12 cellular contexts compared by ENCODE assay signal in genomic region chr15:44720460-44721185, GRCh38. TPM values are rescaled to one million over a fixed set of nuclear protein-coding genes. Genes with fewer than 3 reads are reported as not detected.
DNase-seq lines count a peak whose midpoint lies in the region; ATAC-seq and TF ChIP-seq lines count a peak whose summit lies in the region.
"Had no signal": no experiment of that assay in that cellular context is flagged by ENCODE, and none has a peak within 500 bp of the region (broad histone marks: within the 10 kb centered on the region; RNA-seq: fewer than 3 reads in every experiment).

No MANE protein-coding gene starts in this region.

- CTCF ChIA-PET in activated naive CD4-positive, alpha-beta T cell treated with anti-CD3 and anti-CD28 coated beads for 36 hours (lab: Charles Lee), result interaction anchor here (0.6 to 14.8 kb wide), 5 partner anchors 8 to 160 kb away, joined by 3 to 200 read pairs (median 3); partner anchors contain the start of genes SPG11 and TRIM69

- H3K36me3 ChIP-seq in OCI-LY3 (replicated peaks; ENCODE audit: low read depth, low read length) (peaks cover 38% of the 10 kb centered on the region), psoas muscle (ENCODE audit: insufficient read depth in 1 of 2, low read depth in 1 of 2) (peaks cover 15 to 41% of the 10 kb centered on the region in 2 donors)

- H3K27ac Mint-ChIP-seq in activated naive CD4-positive, alpha-beta T cell treated with anti-CD3 and anti-CD28 coated beads for 36 hours, result peak overlapping the region; percentile 100
- H3K27ac Mint-ChIP-seq in activated naive CD8-positive, alpha-beta T cell treated with anti-CD3 and anti-CD28 coated beads, Interleukin-2, amount 50 U/mL, for 24 hours, result peak overlapping the region; percentile 100
- H3K27ac Mint-ChIP-seq in stimulated activated effector memory CD8-positive, alpha-beta T cell treated with anti-CD3 and anti-CD28 coated beads, Interleukin-12 subunit alpha, Interleukin-12 subunit beta, amount 100 ng/mL, for 72 hours, result peak overlapping the region; percentile 100

- TF ChIP-seq CTCF in OCI-LY3 (IDR thresholded peaks at IDR 0.05; ENCODE audit: low read depth, low read length) (no peak), GM20000 (IDR thresholded peaks at IDR 0.05; ENCODE audit: extremely low read depth, missing control alignments) (no peak), psoas muscle (IDR thresholded peaks at IDR 0.05) (no peak)

- H3K27me3 Mint-ChIP-seq in activated naive CD4-positive, alpha-beta T cell treated with anti-CD3 and anti-CD28 coated beads for 36 hours (ENCODE audit: low read depth), result no peaks in the 10 kb centered on the region
- H3K27me3 Mint-ChIP-seq in activated naive CD8-positive, alpha-beta T cell treated with anti-CD3 and anti-CD28 coated beads, Interleukin-2, amount 50 U/mL, for 24 hours, result no peaks in the 10 kb centered on the region

- H3K4me3 Mint-ChIP-seq in activated naive CD4-positive, alpha-beta T cell treated with anti-CD3 and anti-CD28 coated beads for 36 hours, result peak overlapping the region; percentile 45
- H3K4me3 Mint-ChIP-seq in activated naive CD8-positive, alpha-beta T cell treated with anti-CD3 and anti-CD28 coated beads, Interleukin-2, amount 50 U/mL, for 24 hours, result no peak overlapping the region
- peak overlapping the region; percentile 99 for H3K4me3 Mint-ChIP-seq in stimulated activated effector memory CD8-positive, alpha-beta T cell treated with anti-CD3 and anti-CD28 coated beads, Interleukin-12 subunit alpha, Interleukin-12 subunit beta, amount 100 ng/mL, for 72 hours

- H3K79me2 ChIP-seq in OCI-LY3 (ENCODE audit: low read length), result peaks cover 38% of the 10 kb centered on the region

- peak overlapping the region; percentile 27 for H3K4me2 ChIP-seq in OCI-LY3 (ENCODE audit: low read length)

- intact Hi-C loops in activated naive CD4-positive, alpha-beta T cell treated with anti-CD3 and anti-CD28 coated beads for 36 hours (cut with micrococcal nuclease), result no loop called here
- intact Hi-C loops in psoas muscle (cut with DNase I), result no loop called here

- H3K9me3 ChIP-seq in OCI-LY3 (ENCODE audit: insufficient read depth, low read length) (no peaks in the 10 kb centered on the region), psoas muscle (no peaks in the 10 kb centered on the region)

- no peak overlapping the region for H2AFZ ChIP-seq in OCI-LY3 (ENCODE audit: low read depth, low read length)

- H3K4me1 ChIP-seq in OCI-LY3 (ENCODE audit: low read length) (peaks cover 96% of the 10 kb centered on the region), psoas muscle (no peaks in the 10 kb centered on the region)

- peak overlapping the region; percentile 46; the same call in 1 of the 2 replicates for H3K9ac ChIP-seq in OCI-LY3 (ENCODE audit: low read length)

- H3K27ac ChIP-seq in OCI-LY3 (ENCODE audit: low read length), result peak overlapping the region; percentile 96
- H3K27ac ChIP-seq in psoas muscle, result no peak overlapping the region

- H3K9me3 Mint-ChIP-seq in activated naive CD4-positive, alpha-beta T cell treated with anti-CD3 and anti-CD28 coated beads for 36 hours, result no peaks in the 10 kb centered on the region
- no peaks in the 10 kb centered on the region for H3K9me3 Mint-ChIP-seq in activated naive CD8-positive, alpha-beta T cell treated with anti-CD3 and anti-CD28 coated beads, Interleukin-2, amount 50 U/mL, for 24 hours
- H3K9me3 Mint-ChIP-seq in stimulated activated effector memory CD8-positive, alpha-beta T cell treated with anti-CD3 and anti-CD28 coated beads, Interleukin-12 subunit alpha, Interleukin-12 subunit beta, amount 100 ng/mL, for 72 hours, result no peaks in the 10 kb centered on the region

- peak; percentile 63 for DNase-seq in activated naive CD4-positive, alpha-beta T cell treated with anti-CD3 and anti-CD28 coated beads for 36 hours
- no peak for DNase-seq in activated naive CD4-positive, alpha-beta T cell treated with anti-CD3 and anti-CD28 coated beads, Interleukin-2, amount 50 U/mL, for 16 hours
- no peak for DNase-seq in activated naive CD8-positive, alpha-beta T cell treated with anti-CD3 and anti-CD28 coated beads, Interleukin-2, amount 50 U/mL, for 24 hours
- DNase-seq in stimulated activated effector memory CD8-positive, alpha-beta T cell treated with anti-CD3 and anti-CD28 coated beads, Interleukin-12 subunit alpha, Interleukin-12 subunit beta, amount 100 ng/mL, for 72 hours (ENCODE audit: low spot score in 2 of 2), result no peak
- DNase-seq in GM20000 (ENCODE audit: low spot score), result no peak
- DNase-seq in psoas muscle, result no peak
- DNase-seq in DMS153 treated with DMSO at 0.1 percent for 48 hours (lab: John Stamatoyannopoulos, UW; ENCODE audit: unreplicated experiment), result no peak
- DNase-seq: hippocampal formation, NCI-H2107, posterior cingulate gyrus, T-helper 9 cell had no signal

- ATAC-seq in activated naive CD8-positive, alpha-beta T cell treated with anti-CD3 and anti-CD28 coated beads, Interleukin-2, amount 50 U/mL, for 24 hours, result peak; percentile 10
- ATAC-seq in stimulated activated effector memory CD8-positive, alpha-beta T cell treated with anti-CD3 and anti-CD28 coated beads, Interleukin-12 subunit alpha, Interleukin-12 subunit beta, amount 100 ng/mL, for 72 hours, result no peak
- no peak for ATAC-seq in psoas muscle

- H3K4me1 Mint-ChIP-seq in activated naive CD4-positive, alpha-beta T cell treated with anti-CD3 and anti-CD28 coated beads for 36 hours (ENCODE audit: low read depth), result peaks cover 88% of the 10 kb centered on the region
- H3K4me1 Mint-ChIP-seq in activated naive CD8-positive, alpha-beta T cell treated with anti-CD3 and anti-CD28 coated beads, Interleukin-2, amount 50 U/mL, for 24 hours, result peaks cover 93% of the 10 kb centered on the region
- peaks cover 90% of the 10 kb centered on the region for H3K4me1 Mint-ChIP-seq in stimulated activated effector memory CD8-positive, alpha-beta T cell treated with anti-CD3 and anti-CD28 coated beads, Interleukin-12 subunit alpha, Interleukin-12 subunit beta, amount 100 ng/mL, for 72 hours

- H4K20me1 ChIP-seq in OCI-LY3 (ENCODE audit: insufficient read depth, low read length), result peaks cover 30% of the 10 kb centered on the region

- peaks cover 41% of the 10 kb centered on the region for H3K36me3 Mint-ChIP-seq in activated naive CD4-positive, alpha-beta T cell treated with anti-CD3 and anti-CD28 coated beads for 36 hours (ENCODE audit: low read depth)
- H3K36me3 Mint-ChIP-seq in activated naive CD8-positive, alpha-beta T cell treated with anti-CD3 and anti-CD28 coated beads, Interleukin-2, amount 50 U/mL, for 24 hours (ENCODE audit: low read depth), result peaks cover 41% of the 10 kb centered on the region
- peaks cover 85% of the 10 kb centered on the region for H3K36me3 Mint-ChIP-seq in stimulated activated effector memory CD8-positive, alpha-beta T cell treated with anti-CD3 and anti-CD28 coated beads, Interleukin-12 subunit alpha, Interleukin-12 subunit beta, amount 100 ng/mL, for 72 hours

- H3K27me3 ChIP-seq in OCI-LY3 (ENCODE audit: low read depth, low read length), result no peaks in the 10 kb centered on the region
- no peaks in the 10 kb centered on the region for H3K27me3 ChIP-seq in psoas muscle (ENCODE audit: insufficient read depth in 3 of 3, low read length in 2 of 3)

- WGBS in psoas muscle, 3 donors, result 87 to 89% (median 87%) methylated on average over 4 of the region's 4 CpGs

- no peak overlapping the region for H3K4me3 ChIP-seq in OCI-LY3 (ENCODE audit: low read length)
- no peak overlapping the region for H3K4me3 ChIP-seq in psoas muscle

RNA-seq across cellular contexts. Expression of gene B2M, which starts 9.3 kb away (rescaled TPM):
- total RNA-seq in activated naive CD4-positive, alpha-beta T cell treated with anti-CD3 and anti-CD28 coated beads for 36 hours, result 1,000 to 10,000 TPM; 5,387 to 5,703 TPM
- total RNA-seq in psoas muscle, result 100 to 1,000 TPM; 400 to 577 (median 512) TPM
- 100 to 1,000 TPM; 687 to 891 (median 729) TPM for polyA plus RNA-seq in psoas muscle

RNA-seq across cellular contexts. Expression of gene PATL2, which starts 9.5 kb away (rescaled TPM):
- 1 to 10 TPM; 6.1 to 6.3 TPM for total RNA-seq in activated naive CD4-positive, alpha-beta T cell treated with anti-CD3 and anti-CD28 coated beads for 36 hours
- under 1 TPM in 2 of 4 donors, not detected in 2; 0.74 to 0.88 TPM for total RNA-seq in psoas muscle
- polyA plus RNA-seq in psoas muscle, result under 1 TPM; 0.03 to 0.23 (median 0.16) TPM

RNA-seq across cellular contexts. Expression of gene TRIM69, which starts 15.7 kb away (rescaled TPM):
- 10 to 100 TPM; 40.3 to 42.5 TPM for total RNA-seq in activated naive CD4-positive, alpha-beta T cell treated with anti-CD3 and anti-CD28 coated beads for 36 hours
- 10 to 100 TPM; 24.1 to 39.0 (median 32.1) TPM for total RNA-seq in psoas muscle
- polyA plus RNA-seq in psoas muscle, result 10 to 100 TPM; 22.3 to 36.7 (median 25.9) TPM

RNA-seq across cellular contexts. Expression of gene SPG11, which starts 57.2 kb away (rescaled TPM):
- total RNA-seq in activated naive CD4-positive, alpha-beta T cell treated with anti-CD3 and anti-CD28 coated beads for 36 hours, result 10 to 100 TPM; 83.2 to 96.4 TPM
- total RNA-seq in psoas muscle, result 10 to 100 TPM; 26.3 to 38.1 (median 36.0) TPM
- 10 to 100 TPM; 10.3 to 17.0 (median 12.8) TPM for polyA plus RNA-seq in psoas muscle

Comparison
In these comparisons a context has a peak if more than half of its experiments do, and no peak if none do; other contexts are left out.
1. RNA of gene B2M, which starts 9.3 kb away (total RNA-seq): 5,387 to 5,703 TPM in activated naive CD4-positive, alpha-beta T cell treated with anti-CD3 and anti-CD28 coated beads for 36 hours; 400 to 577 TPM in psoas muscle; every median in the first group is over 4 times any median in the second.
2. Peak in every context shown above with its lines, with median percentiles within 50 percentile points of each other: H3K27ac Mint-ChIP-seq.